19 cellular contexts compared by ENCODE assay signal in the genomic region with DNA sequence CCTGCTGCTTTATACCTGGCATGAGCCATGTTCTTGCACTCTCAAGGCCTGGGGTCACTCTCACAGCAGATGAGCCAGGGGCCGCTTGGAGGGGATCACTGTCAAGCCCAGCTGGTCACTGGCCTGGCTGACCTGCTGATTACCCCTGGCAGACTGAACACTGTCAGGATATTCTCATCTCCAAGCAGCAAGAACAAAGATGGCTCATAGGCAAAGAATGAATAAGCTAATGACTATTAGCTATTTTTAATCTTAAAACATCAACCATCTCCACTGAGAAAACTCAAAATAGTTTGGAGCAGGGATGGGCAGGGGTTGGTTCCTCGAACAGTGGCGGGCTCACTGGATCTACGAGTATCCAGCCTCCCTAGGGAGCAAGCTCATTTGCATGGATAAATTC.
"Had no signal": no experiment of that assay in that cellular context is flagged by ENCODE, and none has a peak within 500 bp of the region (broad histone marks: within the 10 kb centered on the region; RNA-seq: fewer than 3 reads in every experiment).

No MANE protein-coding gene starts in this region.

- H3K27ac Mint-ChIP-seq: activated CD4-positive, alpha-beta T cell treated with anti-CD3 and anti-CD28 coated beads, Interleukin-2, amount 10 ng/mL, durations not matched to agents 7 days and 5 days; memory B cell; natural killer cell treated with Interleukin-12 subunit alpha and Interleukin-12 subunit beta and Interleukin-15 and Interleukin-18, amount 100 ng/mL, for 72 hours; progenitor cell of endocrine pancreas; T-helper 2 cell treated with Interferon-gamma antibody and Interleukin-4, amounts not matched to agents 5 μg/mL and 100 μg/mL, for 36 hours had no signal

- H3K4me1 ChIP-seq: breast epithelium, left ventricle myocardium inferior had no signal

- H3K36me3 Mint-ChIP-seq: natural killer cell treated with Interleukin-12 subunit alpha and Interleukin-12 subunit beta and Interleukin-15 and Interleukin-18, amount 100 ng/mL, for 72 hours had no signal

- ATAC-seq: natural killer cell treated with Interleukin-12 subunit alpha and Interleukin-12 subunit beta and Interleukin-15 and Interleukin-18, amount 100 ng/mL, for 72 hours; right cardiac atrium had no signal

- H3K27ac ChIP-seq: breast epithelium, left ventricle myocardium inferior had no signal

- H3K4me3 Mint-ChIP-seq: activated CD4-positive, alpha-beta T cell treated with anti-CD3 and anti-CD28 coated beads, Interleukin-2, amount 10 ng/mL, durations not matched to agents 7 days and 5 days; memory B cell; natural killer cell treated with Interleukin-12 subunit alpha and Interleukin-12 subunit beta and Interleukin-15 and Interleukin-18, amount 100 ng/mL, for 72 hours; T-helper 2 cell treated with Interferon-gamma antibody and Interleukin-4, amounts not matched to agents 5 μg/mL and 100 μg/mL, for 36 hours had no signal

- H3K36me3 ChIP-seq: breast epithelium, left ventricle myocardium inferior had no signal

- H3K4me3 ChIP-seq: breast epithelium, left ventricle myocardium inferior, smooth muscle cell had no signal

- H3K9me3 Mint-ChIP-seq: activated CD4-positive, alpha-beta T cell treated with anti-CD3 and anti-CD28 coated beads, Interleukin-2, amount 10 ng/mL, durations not matched to agents 7 days and 5 days; memory B cell; natural killer cell treated with Interleukin-12 subunit alpha and Interleukin-12 subunit beta and Interleukin-15 and Interleukin-18, amount 100 ng/mL, for 72 hours; T-helper 2 cell treated with Interferon-gamma antibody and Interleukin-4, amounts not matched to agents 5 μg/mL and 100 μg/mL, for 36 hours had no signal

- H3K4me1 Mint-ChIP-seq: activated CD4-positive, alpha-beta T cell treated with anti-CD3 and anti-CD28 coated beads, Interleukin-2, amount 10 ng/mL, durations not matched to agents 7 days and 5 days; memory B cell had no signal

- DNase-seq: activated CD4-positive, alpha-beta T cell treated with anti-CD3 and anti-CD28 coated beads, Interleukin-2, amount 10 ng/mL, durations not matched to agents 7 days and 5 days; activated CD4-positive, CD25-positive, alpha-beta regulatory T cell; activated CD8-positive, alpha-beta memory T cell treated with anti-CD3 and anti-CD28 coated beads for 24 hours; anterior cingulate cortex; dermis blood vessel endothelial cell; hypothalamus; left ventricle myocardium inferior; nucleus accumbens; right cardiac atrium; stimulated activated CD4-positive, alpha-beta T cell treated with anti-CD3 and anti-CD28 coated beads, Interleukin-4, amount 100 ng/mL, for 4 hours; stimulated activated CD8-positive, alpha-beta memory T cell treated with anti-CD3 and anti-CD28 coated beads, Interleukin-4, amount 100 ng/mL, for 48 hours; stimulated activated naive CD4-positive, alpha-beta T cell treated with Interleukin-2 at 50 U/mL for 16 hours; trophoblast cell had no signal

- H3K9me3 ChIP-seq: breast epithelium, left ventricle myocardium inferior had no signal

- H3K4me2 ChIP-seq: smooth muscle cell had no signal
